17 cellular contexts compared by ENCODE assay signal in the genomic region with DNA sequence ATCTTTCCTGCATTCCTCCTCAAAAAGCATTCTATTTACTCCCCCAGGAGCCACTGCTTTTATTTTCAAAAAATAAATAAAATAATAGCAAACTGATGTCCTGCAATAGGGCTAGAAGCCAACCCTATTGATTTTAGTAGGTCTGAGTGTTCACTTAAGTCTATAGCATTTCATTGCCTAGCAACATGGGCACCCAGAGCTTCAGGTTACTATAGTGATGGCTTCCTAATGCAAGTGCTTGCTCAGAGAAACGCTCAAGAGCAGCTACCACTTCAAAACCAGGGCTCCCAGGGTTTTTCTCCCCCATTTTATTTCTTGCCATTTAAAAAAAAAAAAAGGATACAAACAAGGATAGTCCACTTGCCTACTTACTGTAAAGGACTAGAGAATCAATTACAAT.
DNase-seq lines count a peak whose midpoint lies in the region; ATAC-seq and TF ChIP-seq lines count a peak whose summit lies in the region.
"Had no signal": no experiment of that assay in that cellular context is flagged by ENCODE, and none has a peak within 500 bp of the region (broad histone marks: within the 10 kb centered on the region; RNA-seq: fewer than 3 reads in every experiment).

No MANE protein-coding gene starts in this region.

- peaks cover 0 to 3% of the 10 kb centered on the region in 2 donors for H3K9me3 ChIP-seq in neuronal stem cell (replicated peaks in 1 of 2; ENCODE audit: control insufficient read depth in 2 of 2, insufficient read depth in 1 of 2, low read depth in 1 of 2, low read length in 2 of 2)
- H3K9me3 ChIP-seq in SJCRH30 (replicated peaks) = no peaks in the 10 kb centered on the region
- H3K9me3 ChIP-seq: esophagus muscularis mucosa had no signal

- no peak overlapping the region for H3K23ac ChIP-seq in neuronal stem cell (ENCODE audit: low read depth, low read length, poor library complexity)

- peak; percentile 18 for DNase-seq in NCI-H82 (lab: John Stamatoyannopoulos, UW)
- DNase-seq in NCI-H82 treated with DMSO at 0.1 percent for 48 hours (lab: John Stamatoyannopoulos, UW; ENCODE audit: unreplicated experiment) = no peak
- DNase-seq in NCI-H2029 (lab: John Stamatoyannopoulos, UW) = peak; percentile 75
- peak; percentile 85 for DNase-seq in NCI-H748 treated with DMSO at 0.1 percent for 48 hours (lab: John Stamatoyannopoulos, UW)
- peak; percentile 21 for DNase-seq in neuronal stem cell (ENCODE audit: low spot score)
- DNase-seq in SJCRH30 = no peak
- no peak for DNase-seq in dorsolateral prefrontal cortex
- DNase-seq: activated CD4-positive, alpha-beta T cell treated with anti-CD3 and anti-CD28 coated beads for 1 hour; effector CD8-positive, alpha-beta T cell; GOT3; natural killer cell; posterior cingulate gyrus; stimulated activated CD4-positive, alpha-beta T cell treated with anti-CD3 and anti-CD28 coated beads, Interleukin-15, amount 100 ng/mL, for 24 hours had no signal

- no peak overlapping the region for H3K14ac ChIP-seq in neuronal stem cell (ENCODE audit: low read length)

- intact Hi-C loops in dorsolateral prefrontal cortex (cut with DNase I) = no loop called here

- H2AFZ ChIP-seq in neuronal stem cell (ENCODE audit: low read length) = no peak overlapping the region

- H3K4me2 ChIP-seq in neuronal stem cell (ENCODE audit: insufficient read depth, low read length, poor library complexity, severe bottlenecking) = no peak overlapping the region

- no CpG with 5 or more reads among the region's 1 CpG for WGBS in neuronal stem cell (ENCODE audit: extremely low coverage in 2 of 2, insufficient read length in 2 of 2, insufficient replicate concordance in 1 of 2), 2 donors

- H3K27me3 ChIP-seq in neuronal stem cell (ENCODE audit: control insufficient read depth in 3 of 3, insufficient read depth in 3 of 3, low read depth in 1 of 3, low read length in 3 of 3) (no peaks in the 10 kb centered on the region), SJCRH30 (no peaks in the 10 kb centered on the region), dorsolateral prefrontal cortex (no peaks in the 10 kb centered on the region)
- H3K27me3 ChIP-seq: esophagus muscularis mucosa had no signal

- no peak overlapping the region for H3K18ac ChIP-seq in neuronal stem cell (ENCODE audit: low read length)

- no peak overlapping the region for H2BK120ac ChIP-seq in neuronal stem cell (ENCODE audit: low read depth, low read length)

- H3K9ac ChIP-seq in neuronal stem cell (ENCODE audit: low read depth, low read length, poor library complexity) = no peak overlapping the region

- H3K27ac ChIP-seq in neuronal stem cell (replicated peaks; ENCODE audit: low read length) = no peak overlapping the region
- H3K27ac ChIP-seq in SJCRH30 = no peak overlapping the region
- no peak overlapping the region for H3K27ac ChIP-seq in dorsolateral prefrontal cortex
- H3K27ac ChIP-seq: esophagus muscularis mucosa had no signal

- H2BK12ac ChIP-seq in neuronal stem cell (ENCODE audit: low read length) = no peak overlapping the region

- no peak overlapping the region for H2BK15ac ChIP-seq in neuronal stem cell (ENCODE audit: low read length)

- H3K4ac ChIP-seq in neuronal stem cell (ENCODE audit: low read length) = no peak overlapping the region

- H2BK5ac ChIP-seq in neuronal stem cell (ENCODE audit: low read length) = no peak overlapping the region

- ATAC-seq in GM21515 (IDR thresholded peaks at IDR 0.05; ENCODE audit: unreplicated experiment) = no peak
- ATAC-seq: natural killer cell, Right ventricle myocardium inferior, sciatic nerve had no signal

- no peaks in the 10 kb centered on the region for H3K79me1 ChIP-seq in neuronal stem cell (ENCODE audit: low read depth, low read length)

- H4K91ac ChIP-seq in neuronal stem cell (ENCODE audit: low read depth, low read length, poor library complexity) = no peak overlapping the region

- H3K4me3 ChIP-seq in neuronal stem cell (ENCODE audit: low read length in 2 of 2) = no peak overlapping the region
- no peak overlapping the region for H3K4me3 ChIP-seq in SJCRH30
- H3K4me3 ChIP-seq in dorsolateral prefrontal cortex = no peak overlapping the region
- H3K4me3 ChIP-seq: esophagus muscularis mucosa had no signal

- peaks cover 0 to 20% of the 10 kb centered on the region in 2 donors for H3K36me3 ChIP-seq in neuronal stem cell (replicated peaks in 1 of 2; ENCODE audit: control insufficient read depth in 2 of 2, insufficient read depth in 2 of 2, low read length in 2 of 2)
- H3K36me3 ChIP-seq in SJCRH30 = peaks cover 11% of the 10 kb centered on the region

- peaks cover 0 to 37% of the 10 kb centered on the region in 2 donors for H3K4me1 ChIP-seq in neuronal stem cell (ENCODE audit: control insufficient read depth in 2 of 2, insufficient read depth in 1 of 2, low read depth in 1 of 2, low read length in 2 of 2)
- no peaks in the 10 kb centered on the region for H3K4me1 ChIP-seq in SJCRH30

- no peak for TF ChIP-seq CTCF in dorsolateral prefrontal cortex (IDR thresholded peaks at IDR 0.05 in 54 of 56, conservative IDR thresholded peaks at IDR 0.05 in 2 of 56; ENCODE audit: low read depth in 1 of 56, partially characterized antibody in 56 of 56)

- H4K8ac ChIP-seq in neuronal stem cell (ENCODE audit: low read depth, low read length) = no peak overlapping the region

- H2AK5ac ChIP-seq in neuronal stem cell (ENCODE audit: low read depth, low read length) = no peak overlapping the region

Comparison
In these comparisons a context has a peak if more than half of its experiments do, and no peak if none do; other contexts are left out.
1. DNase-seq: peak in NCI-H82 (single experiment), NCI-H2029 (single experiment), NCI-H748 treated with DMSO at 0.1 percent for 48 hours (single experiment) and neuronal stem cell (single experiment); none in NCI-H82 treated with DMSO at 0.1 percent for 48 hours (single experiment), SJCRH30 (0 of 2) and dorsolateral prefrontal cortex (0 of 10).